In genomic region chr3:62876064-62876463, GRCh38 we compare ENCODE assay signal across 8 cellular contexts. TPM values are rescaled to one million over a fixed set of nuclear protein-coding genes. Genes with fewer than 3 reads are reported as not detected.
DNase-seq lines count a peak whose midpoint lies in the region; ATAC-seq and TF ChIP-seq lines count a peak whose summit lies in the region.

No MANE protein-coding gene starts in this region.

- no peak overlapping the region for H4K5ac ChIP-seq in mesendoderm (ENCODE audit: low read length)

- no peak overlapping the region for H3K56ac ChIP-seq in mesendoderm (ENCODE audit: low read length)

- no peak overlapping the region for H2BK5ac ChIP-seq in mesendoderm (ENCODE audit: low read length)

- WGBS in mesendoderm (ENCODE audit: extremely low coverage, insufficient coverage, low lambda C conversion rate), result no CpG with 5 or more reads among the region's 17 CpGs

- no peak overlapping the region for H2AK5ac ChIP-seq in mesendoderm (ENCODE audit: low read length)

- TF ChIP-seq CTCF in colonic mucosa (IDR thresholded peaks at IDR 0.05), result no peak

- H3K4me3 ChIP-seq in colonic mucosa (no peak overlapping the region), mesendoderm (ENCODE audit: low read length) (no peak overlapping the region)

- no peak overlapping the region for H3K4ac ChIP-seq in mesendoderm (ENCODE audit: low read depth, low read length)

- no peaks in the 10 kb centered on the region for H3K79me1 ChIP-seq in mesendoderm (ENCODE audit: low read length)

- no peak for ATAC-seq in GM19324 (IDR thresholded peaks at IDR 0.05; ENCODE audit: low FRiP score, unreplicated experiment)
- no peak for ATAC-seq in HG03095 (IDR thresholded peaks at IDR 0.05; ENCODE audit: unreplicated experiment)

- intact Hi-C loops in colonic mucosa (cut with DNase I), result no loop called here

- no peak overlapping the region for H3K27ac ChIP-seq in colonic mucosa
- no peak overlapping the region for H3K27ac ChIP-seq in mesendoderm (ENCODE audit: low read depth, low read length)

- no peaks in the 10 kb centered on the region for H3K9me3 ChIP-seq in colonic mucosa

- H3K4me1 ChIP-seq in colonic mucosa, result no peaks in the 10 kb centered on the region
- peaks cover 5% of the 10 kb centered on the region for H3K4me1 ChIP-seq in mesendoderm (ENCODE audit: control insufficient read depth, low read depth, low read length)

- H3K27me3 ChIP-seq in colonic mucosa (peaks cover 10% of the 10 kb centered on the region), mesendoderm (ENCODE audit: insufficient read depth, low read length, poor library complexity) (no peaks in the 10 kb centered on the region)

- H3K79me2 ChIP-seq in mesendoderm (ENCODE audit: control insufficient read depth, insufficient read depth, low read length), result no peaks in the 10 kb centered on the region

- no peak overlapping the region for H3K9ac ChIP-seq in colonic mucosa (ENCODE audit: low read depth in 2 of 2, low read length in 2 of 2)
- H3K9ac ChIP-seq in mesendoderm (ENCODE audit: low read length), result no peak overlapping the region

- no peak overlapping the region for H3K18ac ChIP-seq in mesendoderm (ENCODE audit: low read length)

- H3K4me2 ChIP-seq in mesendoderm (ENCODE audit: low read length), result peak overlapping the region; percentile 94

- DNase-seq in ELR (ENCODE audit: low read depth), result peak; percentile 37
- peak; percentile 11 for DNase-seq in NCI-H1694 (lab: John Stamatoyannopoulos, UW)
- peak; percentile 69 for DNase-seq in colonic mucosa
- DNase-seq in mesendoderm, result peak; percentile 90
- no peak for DNase-seq in NCI-H226
- DNase-seq in GF-D8 (lab: John Stamatoyannopoulos, UW), result no peak

- no peak overlapping the region for H2BK120ac ChIP-seq in mesendoderm (ENCODE audit: low read depth, low read length)

- H3K23ac ChIP-seq in mesendoderm (ENCODE audit: low read length), result no peak overlapping the region

- no peak overlapping the region for H2BK15ac ChIP-seq in mesendoderm (replicated peaks; ENCODE audit: low read depth)

- H3K36me3 ChIP-seq in colonic mucosa, result no peaks in the 10 kb centered on the region
- H3K36me3 ChIP-seq in mesendoderm (ENCODE audit: control insufficient read depth, insufficient read depth, low read length), result no peaks in the 10 kb centered on the region

- no peak overlapping the region for H4K8ac ChIP-seq in mesendoderm (ENCODE audit: low read depth, low read length)

RNA-seq across cellular contexts. Expression of gene CADPS, which starts 0.8 kb away (rescaled TPM):
- total RNA-seq in colonic mucosa, result 1 to 10 TPM; 2.9 to 6.1 TPM
- polyA plus RNA-seq in mesendoderm (2013, experiment 1 of 2), result 5.3 TPM
- polyA plus RNA-seq in mesendoderm (2013, experiment 2 of 2), result 5.6 TPM

Comparison
In these comparisons a context has a peak if more than half of its experiments do, and no peak if none do; other contexts are left out.
1. DNase-seq: peak in ELR (single experiment), NCI-H1694 (single experiment), colonic mucosa (single experiment) and mesendoderm (single experiment); none in NCI-H226 (single experiment) and GF-D8 (single experiment).